Comparison of ENCODE assay signal across 10 cellular contexts in genomic region chr2:235026137-235026536, GRCh38.
DNase-seq lines count a peak whose midpoint lies in the region; ATAC-seq, FAIRE-seq and TF ChIP-seq lines count a peak whose summit lies in the region.
"Had no signal": no experiment of that assay in that cellular context is flagged by ENCODE, and none has a peak within 500 bp of the region (broad histone marks: within the 10 kb centered on the region; RNA-seq: fewer than 3 reads in every experiment).

No MANE protein-coding gene starts in this region.

- H3K23ac ChIP-seq in neuronal stem cell (ENCODE audit: low read depth, low read length, poor library complexity): no peak overlapping the region

- H2BK5ac ChIP-seq in neuronal stem cell (ENCODE audit: low read length): no peak overlapping the region

- DNase-seq in H54 (ENCODE audit: insufficient read length, low spot score) (peak; percentile 63), SW 1271 (lab: John Stamatoyannopoulos, UW) (peak; percentile 30 to 63), foreskin fibroblast (peak; percentile 77 to 86), stomach (peak; percentile 61), GM19240 (ENCODE audit: insufficient read length, low spot score) (no peak), NCI-H2227 treated with DMSO at 0.1 percent for 48 hours (lab: John Stamatoyannopoulos, UW) (no peak), neuronal stem cell (ENCODE audit: low spot score) (no peak)

- no peak overlapping the region for H2BK15ac ChIP-seq in neuronal stem cell (ENCODE audit: low read length)

- no peak for ATAC-seq in GM21381 (IDR thresholded peaks at IDR 0.05; ENCODE audit: unreplicated experiment)
- ATAC-seq: activated naive CD4-positive, alpha-beta T cell treated with anti-CD3 and anti-CD28 coated beads, Interleukin-2, amount 50 U/mL, for 72 hours; GM12878 had no signal

- no peak for TF ChIP-seq EP300 in stomach (IDR thresholded peaks at IDR 0.05)

- no peak overlapping the region for H3K14ac ChIP-seq in neuronal stem cell (ENCODE audit: low read length)

- intact Hi-C loops in stomach (cut with DNase I; ENCODE audit: low total_unique reads): no loop called here

- FAIRE-seq in H54 (lab: Jason Lieb, UNC): peak; percentile 69
- FAIRE-seq: GM12878 had no signal

- no peak overlapping the region for H2BK120ac ChIP-seq in neuronal stem cell (ENCODE audit: low read depth, low read length)

- no peak for TF ChIP-seq CTCF in foreskin fibroblast (IDR thresholded peaks at IDR 0.05; ENCODE audit: low read depth, low read length)
- no peak for TF ChIP-seq CTCF in stomach (IDR thresholded peaks at IDR 0.05)

- no peak overlapping the region for H2BK12ac ChIP-seq in neuronal stem cell (ENCODE audit: low read length)

- TF ChIP-seq POLR2A in H54 (IDR thresholded peaks at IDR 0.05; ENCODE audit: low read depth, low read length): no peak
- no peak for TF ChIP-seq POLR2A in stomach (IDR thresholded peaks at IDR 0.05)

- no peak overlapping the region for H3K9ac ChIP-seq in neuronal stem cell (ENCODE audit: low read depth, low read length, poor library complexity)

- no peaks in the 10 kb centered on the region for H3K9me3 ChIP-seq in stomach
- H3K9me3 ChIP-seq in neuronal stem cell (replicated peaks in 1 of 2; ENCODE audit: control insufficient read depth in 2 of 2, insufficient read depth in 1 of 2, low read depth in 1 of 2, low read length in 2 of 2): peaks cover 0 to 9% of the 10 kb centered on the region in 2 donors

- no peak overlapping the region for H3K4me3 ChIP-seq in foreskin fibroblast (ENCODE audit: low read depth in 1 of 2, low read length in 2 of 2)
- peak overlapping the region in 1 of 4 donors; percentile 8 for H3K4me3 ChIP-seq in stomach
- no peak overlapping the region for H3K4me3 ChIP-seq in neuronal stem cell (ENCODE audit: low read length in 2 of 2)
- H3K4me3 ChIP-seq: GM12878 had no signal

- peaks cover 22% of the 10 kb centered on the region for H3K79me1 ChIP-seq in neuronal stem cell (ENCODE audit: low read depth, low read length)

- H3K18ac ChIP-seq in neuronal stem cell (ENCODE audit: low read length): no peak overlapping the region

- H3K4ac ChIP-seq in neuronal stem cell (ENCODE audit: low read length): no peak overlapping the region

- H4K8ac ChIP-seq in neuronal stem cell (ENCODE audit: low read depth, low read length): no peak overlapping the region

- no peak overlapping the region for H4K91ac ChIP-seq in neuronal stem cell (ENCODE audit: low read depth, low read length, poor library complexity)

- no peaks in the 10 kb centered on the region for H3K36me3 ChIP-seq in stomach
- peaks cover 4 to 38% of the 10 kb centered on the region in 2 donors for H3K36me3 ChIP-seq in neuronal stem cell (replicated peaks in 1 of 2; ENCODE audit: control insufficient read depth in 2 of 2, insufficient read depth in 2 of 2, low read length in 2 of 2)

- peaks cover 28 to 64% (median 51%) of the 10 kb centered on the region in 4 donors for H3K4me1 ChIP-seq in stomach
- peaks cover 0 to 26% of the 10 kb centered on the region in 2 donors for H3K4me1 ChIP-seq in neuronal stem cell (ENCODE audit: control insufficient read depth in 2 of 2, insufficient read depth in 1 of 2, low read depth in 1 of 2, low read length in 2 of 2)

- no peak overlapping the region for H3K4me2 ChIP-seq in neuronal stem cell (ENCODE audit: insufficient read depth, low read length, poor library complexity, severe bottlenecking)

- H3K27ac ChIP-seq in stomach (peak overlapping the region in 4 of 5 donors; percentile 47 to 73 (median 64)), neuronal stem cell (replicated peaks; ENCODE audit: low read length) (no peak overlapping the region)

- WGBS in stomach, 5 donors: 40 to 57% (median 50%) methylated on average over 9 of the region's 9 CpGs
- no CpG with 5 or more reads among the region's 9 CpGs for WGBS in neuronal stem cell (ENCODE audit: extremely low coverage in 2 of 2, insufficient read length in 2 of 2, insufficient replicate concordance in 1 of 2), 2 donors

- no peak overlapping the region for H2AFZ ChIP-seq in neuronal stem cell (ENCODE audit: low read length)

- no peak overlapping the region for H2AK5ac ChIP-seq in neuronal stem cell (ENCODE audit: low read depth, low read length)

- no peaks in the 10 kb centered on the region for H3K27me3 ChIP-seq in stomach
- H3K27me3 ChIP-seq in neuronal stem cell (ENCODE audit: control insufficient read depth in 3 of 3, insufficient read depth in 3 of 3, low read depth in 1 of 3, low read length in 3 of 3): no peaks in the 10 kb centered on the region

Comparison
In these comparisons a context has a peak if more than half of its experiments do, and no peak if none do; other contexts are left out.
1. DNase-seq: peak in H54 (single experiment), SW 1271 (2 of 2), foreskin fibroblast (2 of 2) and stomach (single experiment); none in GM19240 (single experiment), NCI-H2227 treated with DMSO at 0.1 percent for 48 hours (single experiment) and neuronal stem cell (single experiment).